In the genomic region with DNA sequence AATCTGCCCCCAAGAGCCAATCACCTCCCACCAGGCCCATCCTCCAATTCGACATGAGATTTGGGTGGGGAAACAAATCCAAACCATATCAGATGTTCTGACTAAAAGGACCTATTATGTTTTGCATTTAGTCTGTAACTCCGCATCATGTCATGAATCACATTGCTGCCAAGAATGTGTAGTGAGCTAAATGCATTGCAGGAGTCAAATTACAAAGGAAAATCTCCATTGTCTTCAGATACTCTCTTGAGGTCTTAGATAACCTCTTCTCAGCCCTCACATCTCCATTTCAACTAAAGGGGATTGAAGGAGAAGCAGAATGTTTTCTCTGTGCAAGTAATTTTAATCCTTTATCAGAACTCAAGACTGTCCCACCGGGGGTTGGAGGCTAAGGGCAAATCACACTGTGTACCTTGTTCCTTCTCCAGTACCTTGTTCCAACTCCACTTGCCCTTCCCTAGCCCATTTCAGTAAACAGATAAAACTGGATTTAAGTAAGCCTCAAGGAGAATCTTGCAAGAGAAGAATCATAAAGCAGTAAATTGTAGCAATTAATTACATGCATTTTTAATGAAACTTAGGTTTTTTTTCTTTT, we compare ENCODE assay signal across 16 cellular contexts. TPM values are rescaled to one million over a fixed set of nuclear protein-coding genes. Genes with fewer than 3 reads are reported as not detected.
DNase-seq lines count a peak whose midpoint lies in the region; ATAC-seq, FAIRE-seq and TF ChIP-seq lines count a peak whose summit lies in the region.
"Had no signal": no experiment of that assay in that cellular context is flagged by ENCODE, and none has a peak within 500 bp of the region (broad histone marks: within the 10 kb centered on the region; RNA-seq: fewer than 3 reads in every experiment).

No MANE protein-coding gene starts in this region.

- H4K20me1 ChIP-seq in astrocyte (ENCODE audit: insufficient read depth, low read length) = no peaks in the 10 kb centered on the region

- H2AFZ ChIP-seq in astrocyte (ENCODE audit: low read depth, low read length) = no peak overlapping the region

- H3K4me1 ChIP-seq in HUES48 (ENCODE audit: control insufficient read depth, insufficient read depth, low read length) (peaks cover 9% of the 10 kb centered on the region), astrocyte (ENCODE audit: insufficient read depth, low read length) (peaks cover 19% of the 10 kb centered on the region)
- H3K4me1 ChIP-seq: esophagus squamous epithelium had no signal

- no peak overlapping the region for H3K4me3 Mint-ChIP-seq in astrocyte (ENCODE audit: unreplicated experiment)
- H3K4me3 Mint-ChIP-seq: CD8-positive, alpha-beta memory T cell; nephron had no signal

- H3K27ac ChIP-seq in HUES48 (ENCODE audit: low read depth, low read length) (no peak overlapping the region), astrocyte (ENCODE audit: low read depth, low read length) (no peak overlapping the region)
- H3K27ac ChIP-seq: esophagus squamous epithelium, KMS-11 had no signal

- no peaks in the 10 kb centered on the region for H3K27me3 Mint-ChIP-seq in astrocyte (ENCODE audit: low read depth, unreplicated experiment)

- ATAC-seq in HG03442 (IDR thresholded peaks at IDR 0.05; ENCODE audit: unreplicated experiment) (no peak), HG03159 (IDR thresholded peaks at IDR 0.05; ENCODE audit: unreplicated experiment) (no peak)
- ATAC-seq: activated CD4-positive, CD25-positive, alpha-beta regulatory T cell treated with anti-CD3 and anti-CD28 coated beads, Interleukin-2, amount 50 U/mL, for 24 hours; left colon had no signal

- H3K27me3 ChIP-seq in HUES48 (ENCODE audit: control insufficient read depth, insufficient read depth, low read length) (no peaks in the 10 kb centered on the region), astrocyte (ENCODE audit: insufficient read depth, low read length) (no peaks in the 10 kb centered on the region)
- H3K27me3 ChIP-seq: esophagus squamous epithelium had no signal

- H3K27ac Mint-ChIP-seq in astrocyte (ENCODE audit: unreplicated experiment) = peak overlapping the region; percentile 35
- H3K27ac Mint-ChIP-seq: CD8-positive, alpha-beta memory T cell; nephron had no signal

- H3K4me2 ChIP-seq in astrocyte (ENCODE audit: low read length) = peak overlapping the region; percentile 32
- H3K4me2 ChIP-seq: KMS-11 had no signal

- FAIRE-seq in astrocyte (lab: Jason Lieb, UNC) = peak; percentile 80

- TF ChIP-seq CTCF in astrocyte (IDR thresholded peaks at IDR 0.05; ENCODE audit: insufficient read depth, low read depth, low read length) = no peak

- H3K9me3 ChIP-seq in HUES48 (ENCODE audit: control insufficient read depth, insufficient read depth, low read length) = no peaks in the 10 kb centered on the region
- no peaks in the 10 kb centered on the region for H3K9me3 ChIP-seq in astrocyte (ENCODE audit: insufficient read depth, low read depth, low read length)
- H3K9me3 ChIP-seq: esophagus squamous epithelium had no signal

- H3K4me3 ChIP-seq in HUES48 (ENCODE audit: low read depth, low read length) (0 out of 2 replicates have a peak overlapping the region, but pooled peaks have one; percentile 7), astrocyte (ENCODE audit: insufficient read depth, low read depth, low read length) (no peak overlapping the region)
- H3K4me3 ChIP-seq: esophagus squamous epithelium had no signal

- peaks cover 9% of the 10 kb centered on the region for H3K4me1 Mint-ChIP-seq in astrocyte (ENCODE audit: low read depth, unreplicated experiment)
- H3K4me1 Mint-ChIP-seq: CD8-positive, alpha-beta memory T cell had no signal

- DNase-seq in COLO829 (ENCODE audit: low spot score) (peak; percentile 14), astrocyte (ENCODE audit: low read depth) (peak; percentile 87), iPS-NIHi7 (ENCODE audit: extremely low spot score) (peak; percentile 25), NK-92 (lab: John Stamatoyannopoulos, UW; ENCODE audit: unreplicated experiment) (no peak)
- no peak for DNase-seq in activated CD4-positive, alpha-beta T cell treated with anti-CD3 and anti-CD28 coated beads for 4 hours
- DNase-seq: activated T-cell treated with anti-CD3 and anti-CD28 coated beads, Interleukin-2, amount 50 U/mL, for 48 hours; CD8-positive, alpha-beta memory T cell; esophagus squamous epithelium; left colon; NCI-H345 had no signal

- H3K36me3 ChIP-seq in HUES48 (ENCODE audit: control insufficient read depth, insufficient read depth, low read length) (no peaks in the 10 kb centered on the region), astrocyte (ENCODE audit: insufficient read depth, low read length) (no peaks in the 10 kb centered on the region)
- H3K36me3 ChIP-seq: esophagus squamous epithelium had no signal

- H3K9ac ChIP-seq in HUES48 (ENCODE audit: low read depth, low read length) (no peak overlapping the region), astrocyte (ENCODE audit: low read length) (no peak overlapping the region)
- H3K9ac ChIP-seq: KMS-11 had no signal

- no peaks in the 10 kb centered on the region for H3K79me2 ChIP-seq in astrocyte (ENCODE audit: insufficient read depth, low read length)

- H3K36me3 Mint-ChIP-seq in astrocyte (ENCODE audit: low read depth, unreplicated experiment) = no peaks in the 10 kb centered on the region
- H3K36me3 Mint-ChIP-seq: CD8-positive, alpha-beta memory T cell had no signal

- H3K9me3 Mint-ChIP-seq in astrocyte (ENCODE audit: unreplicated experiment) = peaks cover 11% of the 10 kb centered on the region
- H3K9me3 Mint-ChIP-seq: CD8-positive, alpha-beta memory T cell had no signal

RNA-seq across cellular contexts. Expression of gene EXTL2, which starts 34.1 kb away (rescaled TPM):
- 36.2 and 41.9 TPM in 2 replicates for total RNA-seq in astrocyte

RNA-seq across cellular contexts. Expression of gene SLC30A7, which starts 35.4 kb away (rescaled TPM):
- total RNA-seq in astrocyte = 56.6 and 60.0 TPM in 2 replicates

Comparison
In these comparisons a context has a peak if more than half of its experiments do, and no peak if none do; other contexts are left out.
1. DNase-seq: peak in COLO829 (single experiment), astrocyte (single experiment) and iPS-NIHi7 (single experiment); none in NK-92 (single experiment) and activated CD4-positive, alpha-beta T cell treated with anti-CD3 and anti-CD28 coated beads for 4 hours (0 of 2).